ENCODE assay signal across 16 cellular contexts in the genomic region with DNA sequence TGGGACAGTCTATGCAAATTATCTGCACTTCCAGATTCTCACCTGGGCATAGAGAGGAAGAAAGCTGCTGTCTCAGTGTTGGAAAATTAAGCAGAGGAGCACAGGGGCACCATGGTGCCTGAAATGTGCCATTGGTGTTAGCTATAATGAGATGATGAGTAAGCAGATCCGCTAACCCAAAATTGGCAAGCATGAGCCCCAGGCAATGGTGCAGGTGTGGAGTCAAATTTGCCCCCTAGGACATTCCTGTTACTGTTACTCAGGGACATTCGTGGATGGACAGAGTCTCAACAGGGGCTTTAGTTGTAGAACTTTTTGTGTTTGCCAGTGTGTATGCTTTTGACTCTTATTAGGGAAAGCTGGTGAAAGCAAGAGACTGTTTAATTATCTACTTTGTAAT.
DNase-seq lines count a peak whose midpoint lies in the region; ATAC-seq and TF ChIP-seq lines count a peak whose summit lies in the region.
"Had no signal": no experiment of that assay in that cellular context is flagged by ENCODE, and none has a peak within 500 bp of the region (broad histone marks: within the 10 kb centered on the region; RNA-seq: fewer than 3 reads in every experiment).

No MANE protein-coding gene starts in this region.

- POLR2A ChIA-PET in Panc1 (lab: Charles Lee) = no interaction called here

- no peaks in the 10 kb centered on the region for H3K79me2 ChIP-seq in GM23338 (replicated peaks; ENCODE audit: insufficient read depth)
- H3K79me2 ChIP-seq in trophoblast cell (ENCODE audit: control insufficient read depth, insufficient read depth, low read length, poor library complexity) = no peaks in the 10 kb centered on the region

- 0 out of 2 replicates have a peak overlapping the region, but pooled peaks have one; percentile 59 for H2AFZ ChIP-seq in GM23338
- H2AFZ ChIP-seq in trophoblast cell (ENCODE audit: insufficient read depth, low read length, poor library complexity) = no peak overlapping the region

- no peak overlapping the region for H3K9ac ChIP-seq in trophoblast cell (ENCODE audit: low read length)
- H3K9ac ChIP-seq: BLaER1 treated with 17β-estradiol and CSF1 and Interleukin-3, amounts not matched to agents 10 nM and 100 nM had no signal

- H4K91ac ChIP-seq in trophoblast cell (ENCODE audit: low read depth, low read length) = no peak overlapping the region

- no peak overlapping the region for H4K8ac ChIP-seq in trophoblast cell (ENCODE audit: low read depth, low read length)

- H3K4me1 ChIP-seq in GM23338 (ENCODE audit: insufficient read depth) = no peaks in the 10 kb centered on the region; the same call in 1 of the 2 replicates
- H3K4me1 ChIP-seq in Panc1 (ENCODE audit: control insufficient read depth, insufficient read depth, low read length) = no peaks in the 10 kb centered on the region
- H3K4me1 ChIP-seq in esophagus (ENCODE audit: control insufficient read depth in 2 of 2, insufficient read depth in 2 of 2, low read length in 1 of 2) = no peaks in the 10 kb centered on the region
- H3K4me1 ChIP-seq in trophoblast cell (ENCODE audit: control insufficient read depth in 1 of 2, insufficient read depth in 2 of 2, low read length in 2 of 2) = peaks cover 3 to 6% of the 10 kb centered on the region in 2 experiments
- no peaks in the 10 kb centered on the region for H3K4me1 ChIP-seq in gastroesophageal sphincter

- BruUV-seq in Panc1 (replicated peaks; lab: Mats Ljungman, UMichigan) = no TSS peak

- no peak overlapping the region for H3K4me3 Mint-ChIP-seq in GM23338
- H3K4me3 Mint-ChIP-seq: HFFc6 had no signal

- H3K27ac Mint-ChIP-seq in GM23338 = no peak overlapping the region
- H3K27ac Mint-ChIP-seq: CD4-positive, CD25-positive, alpha-beta regulatory T cell; HFFc6; IgD-negative memory B cell had no signal

- H3K9me3 ChIP-seq in Panc1 (ENCODE audit: control insufficient read depth, insufficient read depth, low read depth, low read length) (peaks cover 9% of the 10 kb centered on the region; the same call in 1 of the 2 replicates), esophagus (ENCODE audit: control insufficient read depth in 2 of 2, insufficient read depth in 1 of 2, low read depth in 1 of 2, low read length in 1 of 2) (no peaks in the 10 kb centered on the region), trophoblast cell (ENCODE audit: insufficient read depth, low read depth, low read length) (peaks cover 2% of the 10 kb centered on the region), gastroesophageal sphincter (no peaks in the 10 kb centered on the region)

- no peak overlapping the region for H2BK5ac ChIP-seq in trophoblast cell (ENCODE audit: low read depth, low read length, poor library complexity)

- in situ Hi-C loops in Panc1 (cut with HindIII; ENCODE audit: low pct_unique_long_range_greater_than_20kb, low sequenced_read_pairs) = no loop called here

- H3K9me2 ChIP-seq in GM23338 (ENCODE audit: insufficient read depth) = no peaks in the 10 kb centered on the region

- H3K4me1 Mint-ChIP-seq in GM23338 = no peaks in the 10 kb centered on the region; the same call in 2 of the 3 replicates

- H2BK12ac ChIP-seq in trophoblast cell (ENCODE audit: low read length) = no peak overlapping the region

- peaks cover 9% of the 10 kb centered on the region; the same call in 2 of the 3 replicates for H3K36me3 Mint-ChIP-seq in GM23338 (ENCODE audit: low read depth)
- H3K36me3 Mint-ChIP-seq: IgD-negative memory B cell had no signal

- H3K18ac ChIP-seq in trophoblast cell (ENCODE audit: low read length) = no peak overlapping the region

- ATAC-seq in GM23338 (no peak), Panc1 (no peak), HG03135 (IDR thresholded peaks at IDR 0.05; ENCODE audit: unreplicated experiment) (no peak), gastroesophageal sphincter (no peak)

- H3K4me2 ChIP-seq in GM23338 (no peak overlapping the region), trophoblast cell (ENCODE audit: low read length) (no peak overlapping the region)
- H3K4me2 ChIP-seq: BLaER1 treated with 17β-estradiol and CSF1 and Interleukin-3, amounts not matched to agents 10 nM and 100 nM had no signal

- TF ChIP-seq CTCF in GM23338 (conservative IDR thresholded peaks at IDR 0.05; ENCODE audit: low read depth in 2 of 2) (no peak), Panc1 (IDR thresholded peaks at IDR 0.05) (no peak), gastroesophageal sphincter (IDR thresholded peaks at IDR 0.05) (no peak)

- TF ChIP-seq POLR2A in gastroesophageal sphincter (IDR thresholded peaks at IDR 0.05) = no peak

- DNase-seq in GM23338 (ENCODE audit: low spot score) (no peak), Panc1 (ENCODE audit: low read depth, low spot score) (no peak), trophoblast cell (peak; percentile 51 to 63), HK-2 (ENCODE audit: unreplicated experiment) (no peak), germinal center (ENCODE audit: low spot score) (no peak)
- DNase-seq: ACHN; CD4-positive, CD25-positive, alpha-beta regulatory T cell; DMS 273 treated with DMSO at 0.1 percent for 48 hours; GOT3; HCEC 1CT; HFFc6 had no signal

- no peak overlapping the region for H2AK5ac ChIP-seq in trophoblast cell (ENCODE audit: low read length)

- H3K36me3 ChIP-seq in GM23338 (ENCODE audit: insufficient read depth) (no peaks in the 10 kb centered on the region), Panc1 (ENCODE audit: control insufficient read depth, insufficient read depth, low read length) (no peaks in the 10 kb centered on the region), esophagus (ENCODE audit: control insufficient read depth in 2 of 2, insufficient read depth in 2 of 2, low read length in 1 of 2) (no peaks in the 10 kb centered on the region), trophoblast cell (ENCODE audit: control insufficient read depth in 1 of 2, insufficient read depth in 2 of 2, low read length in 2 of 2) (no peaks in the 10 kb centered on the region), gastroesophageal sphincter (no peaks in the 10 kb centered on the region)
- H3K36me3 ChIP-seq: BLaER1 treated with 17β-estradiol and CSF1 and Interleukin-3, amounts not matched to agents 10 nM and 100 nM had no signal

- no peaks in the 10 kb centered on the region for H3F3A ChIP-seq in GM23338 (replicated peaks; ENCODE audit: low read depth)

- H3K4me3 ChIP-seq in GM23338 (no peak overlapping the region), Panc1 (ENCODE audit: low read depth in 2 of 2, low read length in 2 of 2) (no peak overlapping the region), esophagus (ENCODE audit: low read depth in 1 of 2, low read length in 2 of 2) (no peak overlapping the region), trophoblast cell (ENCODE audit: low read depth, low read length) (no peak overlapping the region), gastroesophageal sphincter (no peak overlapping the region)
- H3K4me3 ChIP-seq: BLaER1 treated with 17β-estradiol and CSF1 and Interleukin-3, amounts not matched to agents 10 nM and 100 nM had no signal

- no peak overlapping the region for H3K14ac ChIP-seq in trophoblast cell (ENCODE audit: low read length)

- WGBS in esophagus, 2 donors = 72 to 73% methylated on average over 2 of the region's 2 CpGs
- no CpG with 5 or more reads among the region's 2 CpGs for WGBS in trophoblast cell (ENCODE audit: extremely low coverage, insufficient coverage, insufficient read length)
- 100% methylated on average over 2 of the region's 2 CpGs for WGBS in gastroesophageal sphincter (ENCODE audit: low coverage in 1 of 2), 2 donors

- no peaks in the 10 kb centered on the region for H4K20me1 ChIP-seq in GM23338 (replicated peaks; ENCODE audit: insufficient read depth)
- H4K20me1 ChIP-seq: BLaER1 treated with 17β-estradiol and CSF1 and Interleukin-3, amounts not matched to agents 10 nM and 100 nM had no signal

- H3K9me3 Mint-ChIP-seq in GM23338 = peaks cover 11% of the 10 kb centered on the region; the same call in 2 of the 3 replicates

- no peak overlapping the region for H3K27ac ChIP-seq in GM23338 (ENCODE audit: low read depth)
- H3K27ac ChIP-seq in Panc1 (ENCODE audit: low read length) = peak overlapping the region; percentile 21; the same call in 1 of the 2 replicates
- H3K27ac ChIP-seq in esophagus (ENCODE audit: low read depth in 2 of 2, low read length in 1 of 2) = peak overlapping the region; percentile 65 to 81
- no peak overlapping the region for H3K27ac ChIP-seq in trophoblast cell (ENCODE audit: low read depth, low read length)
- no peak overlapping the region for H3K27ac ChIP-seq in gastroesophageal sphincter
- H3K27ac ChIP-seq: BLaER1 treated with 17β-estradiol and CSF1 and Interleukin-3, amounts not matched to agents 10 nM and 100 nM had no signal

- H3K27me3 ChIP-seq in GM23338 (ENCODE audit: insufficient read depth) = no peaks in the 10 kb centered on the region
- no peaks in the 10 kb centered on the region for H3K27me3 ChIP-seq in Panc1 (ENCODE audit: control insufficient read depth, insufficient read depth, low read length)
- H3K27me3 ChIP-seq in esophagus (ENCODE audit: control insufficient read depth in 1 of 2, insufficient read depth in 2 of 2, low read length in 2 of 2) = no peaks in the 10 kb centered on the region
- H3K27me3 ChIP-seq in trophoblast cell (ENCODE audit: insufficient read depth, low read length) = no peaks in the 10 kb centered on the region
- H3K27me3 ChIP-seq in gastroesophageal sphincter = no peaks in the 10 kb centered on the region
- H3K27me3 ChIP-seq: BLaER1 treated with 17β-estradiol and CSF1 and Interleukin-3, amounts not matched to agents 10 nM and 100 nM had no signal

- H3K4ac ChIP-seq in trophoblast cell (ENCODE audit: low read depth, low read length) = no peak overlapping the region

- CTCF ChIA-PET in Panc1 (lab: Charles Lee) = interaction anchor here (0.9 kb wide), 1 partner anchor 47 kb away, joined by 3 read pairs; no protein-coding TSS in a partner anchor

- no peak overlapping the region for H3K23ac ChIP-seq in trophoblast cell (ENCODE audit: low read length)

- peaks cover 2% of the 10 kb centered on the region for H3K79me1 ChIP-seq in trophoblast cell (ENCODE audit: low read length)

- H4K12ac ChIP-seq in trophoblast cell (ENCODE audit: low read depth, low read length) = no peak overlapping the region

- peaks cover 6% of the 10 kb centered on the region for H3K27me3 Mint-ChIP-seq in GM23338 (ENCODE audit: insufficient read depth, low read depth, poor library complexity)
- H3K27me3 Mint-ChIP-seq: CD4-positive, CD25-positive, alpha-beta regulatory T cell; IgD-negative memory B cell had no signal

- intact Hi-C loops in Panc1 (cut with micrococcal nuclease; ENCODE audit: unreplicated experiment) = no loop called here

- TF ChIP-seq EP300 in gastroesophageal sphincter (IDR thresholded peaks at IDR 0.05) = no peak

- no peak overlapping the region for H2BK120ac ChIP-seq in trophoblast cell (ENCODE audit: insufficient read depth, low read length, poor library complexity)

TF ChIP-seq in GM23338, 12 proteins besides CTCF, POLR2A, EP300 and RAD21 (continues in another document):
- no peak for TF ChIP-seq NANOG (IDR thresholded peaks at IDR 0.05; ENCODE audit: borderline replicate concordance)
- no peak for TF ChIP-seq ZNF114 (CRISPR knock-in tag; IDR thresholded peaks at IDR 0.05)
- TF ChIP-seq POLR2AphosphoS5 (IDR thresholded peaks at IDR 0.05; ENCODE audit: low read depth) = no peak
- TF ChIP-seq CREB1 (CRISPR knock-in tag; IDR thresholded peaks at IDR 0.05; ENCODE audit: low read depth) = no peak

Comparison
In these comparisons a context has a peak if more than half of its experiments do, and no peak if none do; other contexts are left out.
1. DNase-seq: peak in trophoblast cell (2 of 2); none in GM23338 (single experiment), Panc1 (single experiment), HK-2 (single experiment) and germinal center (single experiment).
2. H3K27ac ChIP-seq: peak in Panc1 (single experiment) and esophagus (2 of 2); none in GM23338 (single experiment), trophoblast cell (single experiment) and gastroesophageal sphincter (0 of 4).